8 cellular contexts compared by ENCODE assay signal in the genomic region with DNA sequence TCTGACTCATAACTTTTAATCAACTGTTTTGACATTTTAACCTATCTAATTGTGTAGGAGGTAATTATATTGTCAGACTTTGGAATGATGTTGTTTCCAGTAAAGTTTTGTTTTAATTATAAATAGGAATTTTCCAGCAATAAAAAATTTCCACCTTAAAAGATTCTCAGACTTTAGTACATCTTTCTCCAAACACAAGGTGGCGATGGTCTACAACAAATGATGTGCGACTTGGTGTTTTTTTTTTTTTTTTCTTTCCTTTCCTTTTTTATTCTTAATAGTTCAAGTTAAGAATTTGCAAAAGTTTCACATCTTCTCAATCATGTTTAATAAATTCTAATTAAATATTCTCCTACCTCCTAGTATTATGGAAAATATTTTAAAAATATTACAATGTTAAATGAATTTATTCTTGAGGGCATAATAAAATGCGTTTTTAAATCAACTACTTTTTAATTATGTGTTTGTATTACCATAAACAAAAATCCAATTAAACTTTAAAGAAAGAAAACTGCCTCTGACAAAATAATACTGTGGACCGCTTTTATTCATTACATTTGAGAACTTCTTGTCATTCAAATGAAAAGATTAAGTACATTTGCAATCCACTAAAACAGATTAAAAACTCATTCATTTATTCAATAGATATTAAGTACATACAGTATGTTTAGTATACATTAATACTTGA. TPM values are rescaled to one million over a fixed set of nuclear protein-coding genes. Genes with fewer than 3 reads are reported as not detected.
A peak's percentile ranks its signal among the peaks of the same experiment; 100 is the strongest.
DNase-seq lines count a peak whose midpoint lies in the region; ATAC-seq and TF ChIP-seq lines count a peak whose summit lies in the region.

No MANE protein-coding gene starts in this region.

- TF ChIP-seq CTCF in BE2C (IDR thresholded peaks at IDR 0.05; ENCODE audit: low read depth, low read length): peak; percentile 57
- peak; percentile 6; the same call in 1 of the 2 replicates for TF ChIP-seq CTCF in Panc1 (IDR thresholded peaks at IDR 0.05)
- TF ChIP-seq CTCF in esophagus squamous epithelium (IDR thresholded peaks at IDR 0.05): peak in 4 of 6 experiments; percentile 41 to 50 (median 46)
- peak; percentile 13 to 63 (median 47) for TF ChIP-seq CTCF in gastrocnemius medialis (IDR thresholded peaks at IDR 0.05 in 4 of 5, conservative IDR thresholded peaks at IDR 0.05 in 1 of 5)

- no peak overlapping the region for H3K4me3 ChIP-seq in BE2C (ENCODE audit: low read depth, low read length)
- H3K4me3 ChIP-seq in HAP-1: no peak overlapping the region
- H3K4me3 ChIP-seq in Panc1 (ENCODE audit: low read depth in 2 of 2, low read length in 2 of 2): no peak overlapping the region
- no peak overlapping the region for H3K4me3 ChIP-seq in esophagus squamous epithelium
- peak overlapping the region in 3 of 4 donors; percentile 9 to 28 (median 15) for H3K4me3 ChIP-seq in gastrocnemius medialis

- intact Hi-C loops in Panc1 (cut with micrococcal nuclease; ENCODE audit: unreplicated experiment): loop anchor here (1.0 to 5.0 kb wide), 4 partner anchors 852 to 1898 kb away; no protein-coding TSS in a partner anchor
- intact Hi-C loops in esophagus squamous epithelium (cut with DNase I): loop anchor here (2.0 to 5.0 kb wide), 2 partner anchors 853 to 1898 kb away; no protein-coding TSS in a partner anchor
- intact Hi-C loops in gastrocnemius medialis (cut with DNase I; ENCODE audit: low total_unique reads): loop anchor here (1.0 to 5.0 kb wide), 4 partner anchors 717 to 1898 kb away; no protein-coding TSS in a partner anchor
- intact Hi-C loops in activated T-helper 1 cell treated with anti-CD3 and anti-CD28 coated beads, Interleukin-12 subunit alpha, Interleukin-12 subunit beta, Interleukin-2, Interleukin-4 antibody, amounts not matched to agents 30 ng/mL and 10 ng/mL and 1 ng/mL, durations not matched to agents 14 hours and 24 hours and 36 hours (cut with micrococcal nuclease): loop anchor here (1.0 to 5.0 kb wide), 7 partner anchors 118 to 1896 kb away; a partner anchor contains a TSS

- in situ Hi-C loops in HAP-1 (cut with MboI; ENCODE audit: low sequenced_read_pairs) (loop anchor here (5.0 to 25.0 kb wide), 4 partner anchors 338 to 1898 kb away; no protein-coding TSS in a partner anchor), Panc1 (cut with HindIII; ENCODE audit: low pct_unique_long_range_greater_than_20kb, low sequenced_read_pairs) (no loop called here), gastrocnemius medialis (cut with MboI; ENCODE audit: low sequenced_read_pairs in 4 of 4) (loop anchor here (5.0 to 25.0 kb wide), 9 partner anchors 75 to 1895 kb away; no protein-coding TSS in a partner anchor)

- H3K36me3 Mint-ChIP-seq in activated T-helper 1 cell treated with anti-CD3 and anti-CD28 coated beads, Interleukin-12 subunit alpha, Interleukin-12 subunit beta, Interleukin-2, Interleukin-4 antibody, amounts not matched to agents 30 ng/mL and 10 ng/mL and 1 ng/mL, durations not matched to agents 14 hours and 24 hours and 36 hours (ENCODE audit: low read depth): no peaks in the 10 kb centered on the region

- no peaks in the 10 kb centered on the region for H3K9me3 Mint-ChIP-seq in activated T-helper 1 cell treated with anti-CD3 and anti-CD28 coated beads, Interleukin-12 subunit alpha, Interleukin-12 subunit beta, Interleukin-2, Interleukin-4 antibody, amounts not matched to agents 30 ng/mL and 10 ng/mL and 1 ng/mL, durations not matched to agents 14 hours and 24 hours and 36 hours

- CTCF ChIA-PET in Panc1 (lab: Charles Lee): no interaction called here

- POLR2A ChIA-PET in Panc1 (lab: Charles Lee): no interaction called here

- no peaks in the 10 kb centered on the region; the same call in 1 of the 2 replicates for H3K4me1 ChIP-seq in BE2C
- H3K4me1 ChIP-seq in HAP-1: peaks cover 7% of the 10 kb centered on the region; the same call in 1 of the 2 replicates
- H3K4me1 ChIP-seq in Panc1 (ENCODE audit: control insufficient read depth, insufficient read depth, low read length): no peaks in the 10 kb centered on the region; the same call in 1 of the 2 replicates
- peaks cover 2 to 40% (median 8%) of the 10 kb centered on the region in 3 donors for H3K4me1 ChIP-seq in esophagus squamous epithelium
- no peaks in the 10 kb centered on the region for H3K4me1 ChIP-seq in gastrocnemius medialis

- no peaks in the 10 kb centered on the region for H3K36me3 ChIP-seq in BE2C
- no peaks in the 10 kb centered on the region for H3K36me3 ChIP-seq in HAP-1 (replicated peaks)
- H3K36me3 ChIP-seq in Panc1 (ENCODE audit: control insufficient read depth, insufficient read depth, low read length): no peaks in the 10 kb centered on the region
- H3K36me3 ChIP-seq in esophagus squamous epithelium: no peaks in the 10 kb centered on the region
- no peaks in the 10 kb centered on the region for H3K36me3 ChIP-seq in gastrocnemius medialis

- ATAC-seq in Panc1: no peak
- ATAC-seq in gastrocnemius medialis: no peak
- ATAC-seq in HG03280 (IDR thresholded peaks at IDR 0.05; ENCODE audit: unreplicated experiment): no peak

- H3K27ac Mint-ChIP-seq in activated T-helper 1 cell treated with anti-CD3 and anti-CD28 coated beads, Interleukin-12 subunit alpha, Interleukin-12 subunit beta, Interleukin-2, Interleukin-4 antibody, amounts not matched to agents 30 ng/mL and 10 ng/mL and 1 ng/mL, durations not matched to agents 14 hours and 24 hours and 36 hours: no peak overlapping the region

- TF ChIP-seq POLR2A in esophagus squamous epithelium (IDR thresholded peaks at IDR 0.05) (no peak), gastrocnemius medialis (IDR thresholded peaks at IDR 0.05) (no peak)

- 2 to 11% methylated on average over 4 of the region's 4 CpGs for WGBS in esophagus squamous epithelium, 2 donors

- H3K27ac ChIP-seq in Panc1 (ENCODE audit: low read length) (no peak overlapping the region), esophagus squamous epithelium (peak overlapping the region in 1 of 4 donors; percentile 22), gastrocnemius medialis (peak overlapping the region in 2 of 4 donors; percentile 10 to 37)

- peaks cover 20% of the 10 kb centered on the region for H3K4me1 Mint-ChIP-seq in activated T-helper 1 cell treated with anti-CD3 and anti-CD28 coated beads, Interleukin-12 subunit alpha, Interleukin-12 subunit beta, Interleukin-2, Interleukin-4 antibody, amounts not matched to agents 30 ng/mL and 10 ng/mL and 1 ng/mL, durations not matched to agents 14 hours and 24 hours and 36 hours (ENCODE audit: low read depth)

- no peak overlapping the region for H3K4me3 Mint-ChIP-seq in activated T-helper 1 cell treated with anti-CD3 and anti-CD28 coated beads, Interleukin-12 subunit alpha, Interleukin-12 subunit beta, Interleukin-2, Interleukin-4 antibody, amounts not matched to agents 30 ng/mL and 10 ng/mL and 1 ng/mL, durations not matched to agents 14 hours and 24 hours and 36 hours

- H3K9me3 ChIP-seq in BE2C: no peaks in the 10 kb centered on the region
- no peaks in the 10 kb centered on the region for H3K9me3 ChIP-seq in HAP-1
- no peaks in the 10 kb centered on the region for H3K9me3 ChIP-seq in Panc1 (ENCODE audit: control insufficient read depth, insufficient read depth, low read depth, low read length)
- H3K9me3 ChIP-seq in esophagus squamous epithelium: no peaks in the 10 kb centered on the region
- H3K9me3 ChIP-seq in gastrocnemius medialis: no peaks in the 10 kb centered on the region

- no TSS peak for BruUV-seq in Panc1 (replicated peaks; lab: Mats Ljungman, UMichigan)

- peaks cover 42% of the 10 kb centered on the region for H3K27me3 Mint-ChIP-seq in activated T-helper 1 cell treated with anti-CD3 and anti-CD28 coated beads, Interleukin-12 subunit alpha, Interleukin-12 subunit beta, Interleukin-2, Interleukin-4 antibody, amounts not matched to agents 30 ng/mL and 10 ng/mL and 1 ng/mL, durations not matched to agents 14 hours and 24 hours and 36 hours (ENCODE audit: insufficient read depth)

- H3K27me3 ChIP-seq in BE2C (no peaks in the 10 kb centered on the region), HAP-1 (ENCODE audit: low read depth) (peaks cover 23% of the 10 kb centered on the region), Panc1 (ENCODE audit: control insufficient read depth, insufficient read depth, low read length) (peaks cover 5% of the 10 kb centered on the region; the same call in 1 of the 2 replicates), esophagus squamous epithelium (peaks cover 0 to 31% (median 0%) of the 10 kb centered on the region in 4 donors), gastrocnemius medialis (no peaks in the 10 kb centered on the region)

- peak; percentile 64 for DNase-seq in BE2C
- peak; percentile 49 to 55 for DNase-seq in HAP-1 (ENCODE audit: low spot score in 2 of 2)
- no peak for DNase-seq in Panc1 (ENCODE audit: low read depth, low spot score)
- DNase-seq in esophagus squamous epithelium (lab: John Stamatoyannopoulos, UW): no peak
- no peak for DNase-seq in gastrocnemius medialis
- DNase-seq in activated T-helper 1 cell treated with anti-CD3 and anti-CD28 coated beads, Interleukin-12 subunit alpha, Interleukin-12 subunit beta, Interleukin-2, Interleukin-4 antibody, amounts not matched to agents 30 ng/mL and 10 ng/mL and 1 ng/mL, durations not matched to agents 14 hours and 24 hours and 36 hours (ENCODE audit: low spot score): no peak
- DNase-seq in effector CD8-positive, alpha-beta T cell (lab: John Stamatoyannopoulos, UW): no peak

RNA-seq across cellular contexts. Expression of a gene that starts 4.4 kb away (rescaled TPM):
- polyA plus RNA-seq in BE2C (2012; ENCODE audit: insufficient read depth, insufficient read length, low read depth): 12.0 TPM
- 3.3 TPM for total RNA-seq in Panc1 (2021; ENCODE audit: unreplicated experiment)
- polyA plus RNA-seq in Panc1 (2012; ENCODE audit: insufficient read length): 4.1 TPM
- total RNA-seq in esophagus squamous epithelium: 10 to 100 TPM in 3 of 4 donors, 1 to 10 TPM in 1; 2.8 to 33.0 (median 19.3) TPM
- 10 to 100 TPM; 23.7 to 43.8 (median 33.1) TPM for total RNA-seq in gastrocnemius medialis
- 1.7 and 1.8 TPM in 2 replicates for total RNA-seq in activated T-helper 1 cell treated with anti-CD3 and anti-CD28 coated beads, Interleukin-12 subunit alpha, Interleukin-12 subunit beta, Interleukin-2, Interleukin-4 antibody, amounts not matched to agents 30 ng/mL and 10 ng/mL and 1 ng/mL, durations not matched to agents 14 hours and 24 hours and 36 hours

Comparison
In these comparisons a context has a peak if more than half of its experiments do, and no peak if none do; other contexts are left out.
1. DNase-seq: peak in BE2C (single experiment) and HAP-1 (2 of 2); none in Panc1 (single experiment), esophagus squamous epithelium (single experiment), gastrocnemius medialis (0 of 2), activated T-helper 1 cell treated with anti-CD3 and anti-CD28 coated beads, Interleukin-12 subunit alpha, Interleukin-12 subunit beta, Interleukin-2, Interleukin-4 antibody, amounts not matched to agents 30 ng/mL and 10 ng/mL and 1 ng/mL, durations not matched to agents 14 hours and 24 hours and 36 hours (single experiment) and effector CD8-positive, alpha-beta T cell (single experiment).
2. H3K4me3 ChIP-seq: peak in gastrocnemius medialis (3 of 4); none in BE2C (single experiment), HAP-1 (single experiment), Panc1 (0 of 2) and esophagus squamous epithelium (0 of 4).
3. CTCF ChIP-seq: peak in every context shown above with its lines; median percentile 57 in BE2C; 47 in gastrocnemius medialis; 46 in esophagus squamous epithelium; 6 in Panc1.